Comparison of ENCODE assay signal across 24 cellular contexts in the genomic region with DNA sequence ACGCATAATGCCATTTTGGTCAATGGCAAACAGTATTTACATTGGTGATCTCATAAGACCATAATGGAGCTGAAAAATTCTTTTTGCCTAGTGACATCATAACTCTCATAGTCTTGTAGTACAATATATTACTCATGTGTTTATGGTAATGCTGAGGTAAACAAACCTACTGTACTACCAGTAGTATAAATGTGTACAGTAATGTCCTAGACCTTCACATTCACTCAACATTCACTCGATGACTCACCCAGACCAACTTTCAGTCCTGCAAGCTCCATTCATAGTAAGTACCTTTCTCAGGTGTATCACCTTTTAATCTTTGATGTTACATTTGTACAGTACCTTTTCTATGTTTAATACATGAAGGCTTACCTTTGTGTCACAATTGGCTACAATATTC.
"Had no signal": no experiment of that assay in that cellular context is flagged by ENCODE, and none has a peak within 500 bp of the region (broad histone marks: within the 10 kb centered on the region; RNA-seq: fewer than 3 reads in every experiment).

No MANE protein-coding gene starts in this region.

- H3K27ac ChIP-seq: breast epithelium, SJSA1 had no signal

- H3K4me3 ChIP-seq: breast epithelium, SJSA1 had no signal

- DNase-seq: activated CD4-positive, alpha-beta T cell treated with anti-CD3 and anti-CD28 coated beads for 48 hours; activated CD4-positive, alpha-beta T cell treated with anti-CD3 and anti-CD28 coated beads, Interleukin-2, amount 50 U/mL, for 4 hours; activated CD4-positive, CD25-positive, alpha-beta regulatory T cell treated with anti-CD3 and anti-CD28 coated beads, Interleukin-2, amount 50 U/mL, for 72 hours; activated CD8-positive, alpha-beta T cell treated with anti-CD3 and anti-CD28 coated beads, Interleukin-2, amount 10 ng/mL, durations not matched to agents 7 days and 5 days; activated effector memory CD4-positive, alpha-beta T cell treated with Interleukin-2 at 50 U/mL for 16 hours; activated naive CD4-positive, alpha-beta T cell; activated T-cell treated with anti-CD3 and anti-CD28 coated beads, Interleukin-2, amount 50 U/mL, for 24 hours; aorta; central memory CD4-positive, alpha-beta T cell; Karpas-422; NCI-H1048; NCI-H2029; NCI-H2107; NCI-H2171 treated with DMSO at 0.1 percent for 48 hours; NCI-H226; NCI-H526 treated with DMSO at 0.1 percent for 48 hours; NK-92 treated with Interleukin-12 subunit alpha and Interleukin-12 subunit beta, amount 100 ng/mL, for 24 hours; SHP77; SW 1271 had no signal

- H3K4me1 ChIP-seq: breast epithelium, SJSA1 had no signal

- H3K36me3 ChIP-seq: breast epithelium, SJSA1 had no signal

- H3K9me3 ChIP-seq: breast epithelium, SJSA1 had no signal

- ATAC-seq: activated CD8-positive, alpha-beta T cell treated with anti-CD3 and anti-CD28 coated beads, Interleukin-2, amount 10 ng/mL, durations not matched to agents 7 days and 5 days; SK-N-SH treated with all-trans-retinoic acid at 6 μM for 48 hours; WTC11 had no signal

- FAIRE-seq: RCC 7860 had no signal
